ENCODE assay signal across 1 cellular context in genomic region chr18:2984703-2985261, GRCh38.
TF ChIP-seq lines count a peak whose summit lies in the region.

No MANE protein-coding gene starts in this region.

TF ChIP-seq in HepG2, 621 proteins besides CTCF, POLR2A, EP300 and RAD21 (continued from another document and continues in another):
- TF ChIP-seq ZNF574 (CRISPR knock-in tag; IDR thresholded peaks at IDR 0.05) (peak; percentile 66), GPBP1L1 (CRISPR knock-in tag; IDR thresholded peaks at IDR 0.05) (no peak), JUN (CRISPR knock-in tag; IDR thresholded peaks at IDR 0.05) (peak; percentile 98), IKZF5 (CRISPR knock-in tag; IDR thresholded peaks at IDR 0.05) (peak; percentile 72; the same call in 1 of the 2 replicates), MATR3 (CRISPR knock-in tag; IDR thresholded peaks at IDR 0.05) (no peak), ZNF276 (CRISPR knock-in tag; IDR thresholded peaks at IDR 0.05; ENCODE audit: low read depth) (no peak), ZBTB43 (CRISPR knock-in tag; conservative IDR thresholded peaks at IDR 0.05) (peak; percentile 90), AFF4 (CRISPR knock-in tag; IDR thresholded peaks at IDR 0.05) (0 out of 2 replicates have a peak, but pooled peaks have one; percentile 41), ZNF616 (CRISPR knock-in tag; IDR thresholded peaks at IDR 0.05; ENCODE audit: low read depth) (no peak), FOXP4 (CRISPR knock-in tag; IDR thresholded peaks at IDR 0.05) (peak; percentile 95), HNF1B (CRISPR knock-in tag; IDR thresholded peaks at IDR 0.05) (peak; percentile 56; the same call in 1 of the 2 replicates), ZNF362 (CRISPR knock-in tag; IDR thresholded peaks at IDR 0.05; ENCODE audit: borderline replicate concordance) (peak; percentile 62; the same call in 1 of the 2 replicates), ZBTB21 (CRISPR knock-in tag; IDR thresholded peaks at IDR 0.05) (peak; percentile 45; the same call in 1 of the 2 replicates), PITX1 (CRISPR knock-in tag; IDR thresholded peaks at IDR 0.05) (peak; percentile 73; the same call in 1 of the 2 replicates), KDM4B (CRISPR knock-in tag; IDR thresholded peaks at IDR 0.05) (peak; percentile 84; the same call in 1 of the 2 replicates), MIER2 (CRISPR knock-in tag; IDR thresholded peaks at IDR 0.05) (peak; percentile 77), FOXK2 (IDR thresholded peaks at IDR 0.05) (peak; percentile 40; the same call in 1 of the 2 replicates), NR2F1 (CRISPR knock-in tag; IDR thresholded peaks at IDR 0.05) (peak; percentile 75 to 97), SIX1 (CRISPR knock-in tag; IDR thresholded peaks at IDR 0.05; ENCODE audit: borderline replicate concordance) (0 out of 2 replicates have a peak, but pooled peaks have one; percentile 38), SSRP1 (CRISPR knock-in tag; IDR thresholded peaks at IDR 0.05) (no peak), STAT6 (CRISPR knock-in tag; IDR thresholded peaks at IDR 0.05; ENCODE audit: borderline replicate concordance) (no peak), MNT (IDR thresholded peaks at IDR 0.05) (peak; percentile 8; the same call in 1 of the 2 replicates), CC2D1A (CRISPR knock-in tag; IDR thresholded peaks at IDR 0.05) (no peak), ZNF256 (CRISPR knock-in tag; conservative IDR thresholded peaks at IDR 0.05) (0 out of 2 replicates have a peak, but pooled peaks have one; percentile 10), CREM (IDR thresholded peaks at IDR 0.05) (peak; percentile 83; the same call in 1 of the 2 replicates), CREM (CRISPR knock-in tag; IDR thresholded peaks at IDR 0.05) (no peak), NR2F6 (IDR thresholded peaks at IDR 0.05) (peak; percentile 97), NR2F6 (CRISPR knock-in tag; IDR thresholded peaks at IDR 0.05) (peak; percentile 98), ATF1 (CRISPR knock-in tag; IDR thresholded peaks at IDR 0.05) (no peak), RCOR2 (CRISPR knock-in tag; IDR thresholded peaks at IDR 0.05) (peak; percentile 86), TFAP4 (IDR thresholded peaks at IDR 0.05; ENCODE audit: borderline replicate concordance, low read depth) (peak; percentile 87; the same call in 1 of the 2 replicates), NR2C2 (CRISPR knock-in tag; IDR thresholded peaks at IDR 0.05; ENCODE audit: borderline replicate concordance) (peak; percentile 80)
